22 cellular contexts compared by ENCODE assay signal in genomic region chr2:163580757-163581156, GRCh38.
"Had no signal": no experiment of that assay in that cellular context is flagged by ENCODE, and none has a peak within 500 bp of the region (broad histone marks: within the 10 kb centered on the region; RNA-seq: fewer than 3 reads in every experiment).

No MANE protein-coding gene starts in this region.

- DNase-seq: effector memory CD8-positive, alpha-beta T cell; erythroblast; esophagus squamous epithelium; foreskin melanocyte; glutamatergic neuron; heart right ventricle; hippocampal formation; left cardiac atrium; left lung; mesenchymal stem cell; mucosa of descending colon; naive B cell; stimulated activated CD4-positive, alpha-beta T cell treated with anti-CD3 and anti-CD28 coated beads, Interleukin-12 subunit alpha, Interleukin-12 subunit beta, amount 100 ng/mL, for 4 hours; stimulated activated CD4-positive, alpha-beta T cell treated with anti-CD3 and anti-CD28 coated beads, Interleukin-1b, Interleukin-23, amount 100 ng/mL, for 48 hours; stimulated activated CD4-positive, alpha-beta T cell treated with anti-CD3 and anti-CD28 coated beads, Interleukin-4, amount 100 ng/mL, for 1 hour; stimulated activated CD8-positive, alpha-beta memory T cell treated with anti-CD3 and anti-CD28 coated beads, Interleukin-4, amount 100 ng/mL, for 48 hours; stimulated activated naive CD4-positive, alpha-beta T cell treated with Interleukin-2 at 50 U/mL for 16 hours; stomach; thyroid gland; trophoblast cell had no signal

- ATAC-seq: effector memory CD8-positive, alpha-beta T cell; heart right ventricle; left cardiac atrium; left lung; mucosa of descending colon; natural killer cell treated with Interleukin-12 subunit alpha and Interleukin-12 subunit beta and Interleukin-15 and Interleukin-18, amount 100 ng/mL, for 72 hours; sciatic nerve had no signal
